In genomic region chr2:53422979-53423378, GRCh38 we compare ENCODE assay signal across 10 cellular contexts.
DNase-seq lines count a peak whose midpoint lies in the region; ATAC-seq and TF ChIP-seq lines count a peak whose summit lies in the region.
"Had no signal": no experiment of that assay in that cellular context is flagged by ENCODE, and none has a peak within 500 bp of the region (broad histone marks: within the 10 kb centered on the region; RNA-seq: fewer than 3 reads in every experiment).

No MANE protein-coding gene starts in this region.

- CTCF ChIA-PET in CD8-positive, alpha-beta T cell (lab: Charles Lee) = no interaction called here

- H3K4me1 Mint-ChIP-seq in CD8-positive, alpha-beta T cell (ENCODE audit: low read depth) = no peaks in the 10 kb centered on the region
- H3K4me1 Mint-ChIP-seq: activated naive CD4-positive, alpha-beta T cell treated with anti-CD3 and anti-CD28 coated beads, Interleukin-2, amount 50 U/mL, for 24 hours had no signal

- no peak for TF ChIP-seq EP300 in esophagus muscularis mucosa (IDR thresholded peaks at IDR 0.05)

- no peaks in the 10 kb centered on the region for H3K27me3 ChIP-seq in esophagus muscularis mucosa
- H3K27me3 ChIP-seq in CD8-positive, alpha-beta T cell (ENCODE audit: insufficient read depth, low read length) = no peaks in the 10 kb centered on the region
- H3K27me3 ChIP-seq: BLaER1 had no signal

- WGBS in esophagus muscularis mucosa = 74% methylated on average over 3 of the region's 3 CpGs

- ATAC-seq in GM21381 (IDR thresholded peaks at IDR 0.05; ENCODE audit: unreplicated experiment) = peak; percentile 53
- peak; percentile 68 for ATAC-seq in HG03571 (IDR thresholded peaks at IDR 0.05; ENCODE audit: unreplicated experiment)
- no peak for ATAC-seq in CD8-positive, alpha-beta T cell

- DNase-seq in NCI-H1417 (lab: John Stamatoyannopoulos, UW) = peak; percentile 11 to 53 (median 34)
- no peak for DNase-seq in NCI-H1417 treated with DMSO at 0.1 percent for 48 hours (lab: John Stamatoyannopoulos, UW)
- DNase-seq in SHP77 (lab: John Stamatoyannopoulos, UW) = peak; percentile 79 to 89
- no peak for DNase-seq in esophagus muscularis mucosa (ENCODE audit: extremely low spot score)
- DNase-seq in putamen (ENCODE audit: low spot score) = peak; percentile 39
- no peak for DNase-seq in CD8-positive, alpha-beta T cell

- no peak overlapping the region for H3K4me3 Mint-ChIP-seq in CD8-positive, alpha-beta T cell
- H3K4me3 Mint-ChIP-seq: activated naive CD4-positive, alpha-beta T cell treated with anti-CD3 and anti-CD28 coated beads, Interleukin-2, amount 50 U/mL, for 24 hours had no signal

- H3K36me3 Mint-ChIP-seq in CD8-positive, alpha-beta T cell = no peaks in the 10 kb centered on the region
- H3K36me3 Mint-ChIP-seq: activated naive CD4-positive, alpha-beta T cell treated with anti-CD3 and anti-CD28 coated beads, Interleukin-2, amount 50 U/mL, for 24 hours had no signal

- peaks cover 0 to 9% (median 0%) of the 10 kb centered on the region in 4 donors for H3K9me3 ChIP-seq in esophagus muscularis mucosa
- no peaks in the 10 kb centered on the region for H3K9me3 ChIP-seq in CD8-positive, alpha-beta T cell (ENCODE audit: low read length)
- H3K9me3 ChIP-seq: BLaER1 had no signal

- intact Hi-C loops in esophagus muscularis mucosa (cut with DNase I) = no loop called here
- intact Hi-C loops in CD8-positive, alpha-beta T cell (cut with DNase I, micrococcal nuclease) = no loop called here

- H3K36me3 ChIP-seq in esophagus muscularis mucosa = no peaks in the 10 kb centered on the region
- no peaks in the 10 kb centered on the region for H3K36me3 ChIP-seq in CD8-positive, alpha-beta T cell (ENCODE audit: insufficient read depth, low read length)
- H3K36me3 ChIP-seq: BLaER1 had no signal

- H3K27me3 Mint-ChIP-seq in CD8-positive, alpha-beta T cell (ENCODE audit: low read depth) = peaks cover 3% of the 10 kb centered on the region

- H3K4me1 ChIP-seq in esophagus muscularis mucosa = no peaks in the 10 kb centered on the region
- H3K4me1 ChIP-seq in CD8-positive, alpha-beta T cell (ENCODE audit: insufficient read depth, low read length) = no peaks in the 10 kb centered on the region

- no peak overlapping the region for H3K27ac ChIP-seq in esophagus muscularis mucosa (replicated peaks in 1 of 4)
- no peak overlapping the region for H3K27ac ChIP-seq in CD8-positive, alpha-beta T cell (ENCODE audit: low read depth, low read length)
- H3K27ac ChIP-seq: BLaER1 had no signal

- no peaks in the 10 kb centered on the region for H3K9me3 Mint-ChIP-seq in CD8-positive, alpha-beta T cell
- H3K9me3 Mint-ChIP-seq: activated naive CD4-positive, alpha-beta T cell treated with anti-CD3 and anti-CD28 coated beads, Interleukin-2, amount 50 U/mL, for 24 hours had no signal

- H3K4me3 ChIP-seq in esophagus muscularis mucosa = no peak overlapping the region
- H3K4me3 ChIP-seq in CD8-positive, alpha-beta T cell (ENCODE audit: low read depth, low read length) = no peak overlapping the region
- H3K4me3 ChIP-seq: BLaER1 had no signal

- no peak overlapping the region for H3K27ac Mint-ChIP-seq in CD8-positive, alpha-beta T cell
- H3K27ac Mint-ChIP-seq: activated naive CD4-positive, alpha-beta T cell treated with anti-CD3 and anti-CD28 coated beads, Interleukin-2, amount 50 U/mL, for 24 hours had no signal

- POLR2A ChIA-PET in CD8-positive, alpha-beta T cell (lab: Charles Lee) = no interaction called here

- peak; percentile 31 to 47 (median 42) for TF ChIP-seq CTCF in esophagus muscularis mucosa (IDR thresholded peaks at IDR 0.05)
- TF ChIP-seq CTCF in CD8-positive, alpha-beta T cell (IDR thresholded peaks at IDR 0.05) = no peak

- TF ChIP-seq POLR2A in esophagus muscularis mucosa (IDR thresholded peaks at IDR 0.05; ENCODE audit: low read depth) = no peak

Comparison
In these comparisons a context has a peak if more than half of its experiments do, and no peak if none do; other contexts are left out.
1. DNase-seq: peak in NCI-H1417 (3 of 3), SHP77 (2 of 2) and putamen (single experiment); none in NCI-H1417 treated with DMSO at 0.1 percent for 48 hours (single experiment), esophagus muscularis mucosa (single experiment) and CD8-positive, alpha-beta T cell (0 of 7).